Comparison of ENCODE assay signal across 17 cellular contexts in genomic region chr9:95783426-95783975, GRCh38.
DNase-seq lines count a peak whose midpoint lies in the region; ATAC-seq and TF ChIP-seq lines count a peak whose summit lies in the region.
"Had no signal": no experiment of that assay in that cellular context is flagged by ENCODE, and none has a peak within 500 bp of the region (broad histone marks: within the 10 kb centered on the region; RNA-seq: fewer than 3 reads in every experiment).

No MANE protein-coding gene starts in this region.

- TF ChIP-seq CTCF in GM10266 (IDR thresholded peaks at IDR 0.05; ENCODE audit: control insufficient read depth, insufficient read depth, low read depth, missing control alignments) (no peak), endothelial cell (IDR thresholded peaks at IDR 0.05; ENCODE audit: unreplicated experiment) (no peak)

- peak; percentile 71 for DNase-seq in ACHN
- DNase-seq in HT1080 (ENCODE audit: low read depth): peak; percentile 73
- DNase-seq in amniotic epithelial cell (ENCODE audit: low read depth): peak; percentile 65
- peak; percentile 51 for DNase-seq in left lobe of liver (ENCODE audit: low spot score)
- DNase-seq in central memory CD4-positive, alpha-beta T cell: no peak
- DNase-seq in NCI-H226: no peak
- DNase-seq in GM10266 (ENCODE audit: extremely low spot score): no peak
- no peak for DNase-seq in endothelial cell (ENCODE audit: low spot score)
- DNase-seq: activated CD8-positive, alpha-beta T cell treated with anti-CD3 and anti-CD28 coated beads for 36 hours; CD4-positive, alpha-beta memory T cell; naive thymus-derived CD4-positive, alpha-beta T cell; NCI-H2029; NCI-H524 treated with DMSO at 0.1 percent for 48 hours; stimulated activated naive CD8-positive, alpha-beta T cell treated with anti-CD3 and anti-CD28 coated beads, Interleukin-15, Interleukin-2, amounts not matched to agents 100 U/mL and 50 U/mL, for 24 hours; SW 1271 had no signal

- peak; percentile 88 for ATAC-seq in left lobe of liver
- ATAC-seq: activated CD8-positive, alpha-beta T cell treated with anti-CD3 and anti-CD28 coated beads for 36 hours; gastroesophageal sphincter; naive thymus-derived CD4-positive, alpha-beta T cell; stimulated activated naive CD8-positive, alpha-beta T cell treated with anti-CD3 and anti-CD28 coated beads, Interleukin-15, Interleukin-2, amounts not matched to agents 100 U/mL and 50 U/mL, for 24 hours had no signal

- H3K27ac Mint-ChIP-seq in endothelial cell (ENCODE audit: unreplicated experiment): no peak overlapping the region
- H3K27ac Mint-ChIP-seq: activated CD8-positive, alpha-beta T cell treated with anti-CD3 and anti-CD28 coated beads for 36 hours; CD4-positive, alpha-beta memory T cell; naive thymus-derived CD4-positive, alpha-beta T cell; progenitor cell of endocrine pancreas had no signal

- no peak overlapping the region for H3K4me3 Mint-ChIP-seq in endothelial cell (ENCODE audit: unreplicated experiment)
- H3K4me3 Mint-ChIP-seq: activated CD8-positive, alpha-beta T cell treated with anti-CD3 and anti-CD28 coated beads for 36 hours; CD4-positive, alpha-beta memory T cell; naive thymus-derived CD4-positive, alpha-beta T cell had no signal

- H3K27me3 Mint-ChIP-seq in endothelial cell (ENCODE audit: unreplicated experiment): peaks cover 3% of the 10 kb centered on the region

- no peaks in the 10 kb centered on the region for H3K36me3 Mint-ChIP-seq in endothelial cell (ENCODE audit: low read depth, unreplicated experiment)
- H3K36me3 Mint-ChIP-seq: CD4-positive, alpha-beta memory T cell had no signal

- in situ Hi-C loops in ACHN (cut with HindIII; ENCODE audit: low pct_ligation_motif_present, low pct_unique_long_range_greater_than_20kb, low sequenced_read_pairs): no loop called here

- H3K9me3 Mint-ChIP-seq in endothelial cell (ENCODE audit: unreplicated experiment): no peaks in the 10 kb centered on the region
- H3K9me3 Mint-ChIP-seq: activated CD8-positive, alpha-beta T cell treated with anti-CD3 and anti-CD28 coated beads for 36 hours; CD4-positive, alpha-beta memory T cell had no signal

- peaks cover 9% of the 10 kb centered on the region for H3K4me1 Mint-ChIP-seq in endothelial cell (ENCODE audit: unreplicated experiment)
- H3K4me1 Mint-ChIP-seq: CD4-positive, alpha-beta memory T cell had no signal

Comparison
In these comparisons a context has a peak if more than half of its experiments do, and no peak if none do; other contexts are left out.
1. DNase-seq: peak in ACHN (single experiment), HT1080 (single experiment), amniotic epithelial cell (single experiment) and left lobe of liver (single experiment); none in central memory CD4-positive, alpha-beta T cell (single experiment), NCI-H226 (single experiment), GM10266 (single experiment) and endothelial cell (single experiment).